Comparison of ENCODE assay signal across 17 cellular contexts in genomic region chr5:137466888-137467287, GRCh38. TPM values are rescaled to one million over a fixed set of nuclear protein-coding genes. Genes with fewer than 3 reads are reported as not detected.
DNase-seq lines count a peak whose midpoint lies in the region; ATAC-seq and TF ChIP-seq lines count a peak whose summit lies in the region.
"Had no signal": no experiment of that assay in that cellular context is flagged by ENCODE, and none has a peak within 500 bp of the region (broad histone marks: within the 10 kb centered on the region; RNA-seq: fewer than 3 reads in every experiment).

No MANE protein-coding gene starts in this region.

- no peaks in the 10 kb centered on the region for H3K36me3 Mint-ChIP-seq in CD4-positive, alpha-beta memory T cell

- H3K27me3 ChIP-seq in ascending aorta (no peaks in the 10 kb centered on the region), gastroesophageal sphincter (peaks cover 9% of the 10 kb centered on the region), Karpas-422 (ENCODE audit: low read length) (no peaks in the 10 kb centered on the region)
- H3K27me3 ChIP-seq in CD4-positive, alpha-beta memory T cell (ENCODE audit: insufficient read depth, low read length) = no peaks in the 10 kb centered on the region
- H3K27me3 ChIP-seq: BLaER1 had no signal

- no peak overlapping the region for H3K4me3 Mint-ChIP-seq in CD4-positive, alpha-beta memory T cell

- no peak overlapping the region for H3K9ac ChIP-seq in Karpas-422 (ENCODE audit: low read length)
- H3K9ac ChIP-seq: BLaER1 had no signal

- no peak overlapping the region for H3K27ac Mint-ChIP-seq in CD4-positive, alpha-beta memory T cell

- peak; percentile 62 for ATAC-seq in gastroesophageal sphincter

- CTCF ChIA-PET in CD4-positive, alpha-beta memory T cell (lab: Charles Lee; ENCODE audit: partially characterized antibody) = interaction anchor here (0.9 kb wide), 1 partner anchor 147 kb away, joined by 3 read pairs; no protein-coding TSS in a partner anchor

- in situ Hi-C loops in G401 (cut with HindIII; ENCODE audit: low sequenced_read_pairs) = no loop called here

- H3K27ac ChIP-seq in ascending aorta (peak overlapping the region; percentile 25 to 44), gastroesophageal sphincter (no peak overlapping the region), substantia nigra (ENCODE audit: low read depth, low read length, poor library complexity, severe bottlenecking) (peak overlapping the region; percentile 99), Karpas-422 (ENCODE audit: low read length) (no peak overlapping the region)
- no peak overlapping the region for H3K27ac ChIP-seq in CD4-positive, alpha-beta memory T cell (ENCODE audit: low read depth, low read length)
- H3K27ac ChIP-seq: BLaER1 had no signal

- TF ChIP-seq EP300 in gastroesophageal sphincter (IDR thresholded peaks at IDR 0.05) = no peak

- POLR2A ChIA-PET in CD4-positive, alpha-beta memory T cell (lab: Charles Lee; ENCODE audit: partially characterized antibody) = no interaction called here

- no peak for TF ChIP-seq CTCF in ascending aorta (IDR thresholded peaks at IDR 0.05)
- no peak for TF ChIP-seq CTCF in gastroesophageal sphincter (IDR thresholded peaks at IDR 0.05)

- TF ChIP-seq POLR2A in gastroesophageal sphincter (IDR thresholded peaks at IDR 0.05) = no peak

- 42 to 50% methylated on average over 1 to 2 of the region's 3 CpGs for WGBS in gastroesophageal sphincter (ENCODE audit: low coverage in 1 of 2), 2 donors

- H3K9me3 ChIP-seq in ascending aorta (no peaks in the 10 kb centered on the region), gastroesophageal sphincter (no peaks in the 10 kb centered on the region), Karpas-422 (ENCODE audit: low read length) (no peaks in the 10 kb centered on the region)
- no peaks in the 10 kb centered on the region for H3K9me3 ChIP-seq in CD4-positive, alpha-beta memory T cell (ENCODE audit: control insufficient read depth in 1 of 2, low read length in 2 of 2)
- H3K9me3 ChIP-seq: BLaER1 had no signal

- H3K4me1 Mint-ChIP-seq in CD4-positive, alpha-beta memory T cell = no peaks in the 10 kb centered on the region

- H4K20me1 ChIP-seq in Karpas-422 (ENCODE audit: insufficient read depth, low read depth, low read length) = no peaks in the 10 kb centered on the region
- H4K20me1 ChIP-seq: BLaER1 had no signal

- H3K4me3 ChIP-seq in ascending aorta = no peak overlapping the region
- no peak overlapping the region for H3K4me3 ChIP-seq in gastroesophageal sphincter
- H3K4me3 ChIP-seq in Karpas-422 (ENCODE audit: low read length) = no peak overlapping the region
- H3K4me3 ChIP-seq in CD4-positive, alpha-beta memory T cell (ENCODE audit: low read length in 2 of 2) = no peak overlapping the region
- H3K4me3 ChIP-seq: BLaER1 had no signal

- peaks cover 4 to 6% of the 10 kb centered on the region in 2 donors for H3K27me3 Mint-ChIP-seq in CD4-positive, alpha-beta memory T cell

- DNase-seq in G401 (ENCODE audit: low spot score) (peak; percentile 76), ascending aorta (ENCODE audit: low spot score in 2 of 2) (peak; percentile 54 to 80), substantia nigra (lab: John Stamatoyannopoulos, UW) (peak in 33 of 49 donors; percentile 17 to 77 (median 50)), Karpas-422 (no peak), SKM-1 (lab: John Stamatoyannopoulos, UW; ENCODE audit: unreplicated experiment) (no peak)
- DNase-seq in CD4-positive, alpha-beta memory T cell = no peak
- DNase-seq: activated CD4-positive, CD25-positive, alpha-beta regulatory T cell treated with anti-CD3 and anti-CD28 coated beads, Interleukin-2, amount 50 U/mL, for 72 hours; activated naive CD4-positive, alpha-beta T cell treated with anti-CD3 and anti-CD28 coated beads, Interleukin-2, amount 50 U/mL, for 16 hours; DMS 273 treated with DMSO at 0.1 percent for 48 hours; KBM-7; kidney glomerular epithelial cell; NCI-H1417; NK-92 treated with Interleukin-12 subunit alpha and Interleukin-12 subunit beta, amount 100 ng/mL, for 24 hours; stimulated activated naive CD4-positive, alpha-beta T cell treated with Interleukin-2 at 50 U/mL for 16 hours; T-helper 2 cell had no signal

- no peaks in the 10 kb centered on the region for H3K79me2 ChIP-seq in Karpas-422 (ENCODE audit: low read length)

- no peak overlapping the region for H3K4me2 ChIP-seq in Karpas-422 (ENCODE audit: low read depth, low read length, poor library complexity, severe bottlenecking)
- H3K4me2 ChIP-seq: BLaER1 had no signal

- no peaks in the 10 kb centered on the region for H3K36me3 ChIP-seq in ascending aorta
- H3K36me3 ChIP-seq in gastroesophageal sphincter = no peaks in the 10 kb centered on the region
- no peaks in the 10 kb centered on the region for H3K36me3 ChIP-seq in Karpas-422 (ENCODE audit: insufficient read depth, low read length)
- no peaks in the 10 kb centered on the region for H3K36me3 ChIP-seq in CD4-positive, alpha-beta memory T cell (ENCODE audit: insufficient read depth, low read length)
- H3K36me3 ChIP-seq: BLaER1 had no signal

- no peaks in the 10 kb centered on the region for H3K9me2 ChIP-seq in Karpas-422 (replicated peaks; ENCODE audit: insufficient read depth, low read length)

- peaks cover 0 to 3% (median 0%) of the 10 kb centered on the region in 8 donors for H3K9me3 Mint-ChIP-seq in CD4-positive, alpha-beta memory T cell

- H3K4me1 ChIP-seq in ascending aorta = no peaks in the 10 kb centered on the region
- no peaks in the 10 kb centered on the region for H3K4me1 ChIP-seq in gastroesophageal sphincter
- no peaks in the 10 kb centered on the region for H3K4me1 ChIP-seq in Karpas-422 (ENCODE audit: low read length)
- no peaks in the 10 kb centered on the region for H3K4me1 ChIP-seq in CD4-positive, alpha-beta memory T cell (ENCODE audit: insufficient read depth, low read length)

- no peak overlapping the region for H2AFZ ChIP-seq in Karpas-422 (ENCODE audit: low read length)

- intact Hi-C loops in ascending aorta (cut with DNase I) = loop anchor here (2.0 kb wide), 1 partner anchor 32 kb away; the partner anchor contains the start of gene SPOCK1
- intact Hi-C loops in CD4-positive, alpha-beta memory T cell (cut with micrococcal nuclease) = no loop called here

RNA-seq across cellular contexts. Expression of gene SPOCK1, which starts 32.2 kb away (rescaled TPM):
- not detected in 2 replicates for total RNA-seq in G401 (2014; rRNA removed; shearing (Covaris generic))
- total RNA-seq in ascending aorta (81.2 TPM), gastroesophageal sphincter (10 to 100 TPM; 46.5 to 52.7 (median 51.4) TPM)
- 0.54 and 1.0 TPM in 2 replicates for total RNA-seq in Karpas-422 (2014; rRNA removed; shearing (Covaris generic); ENCODE audit: low replicate concordance)
- not detected for total RNA-seq in CD4-positive, alpha-beta memory T cell
- polyA plus RNA-seq in CD4-positive, alpha-beta memory T cell = not detected

Comparison
In these comparisons a context has a peak if more than half of its experiments do, and no peak if none do; other contexts are left out.
1. DNase-seq: peak in G401 (single experiment), ascending aorta (2 of 2) and substantia nigra (33 of 49); none in Karpas-422 (single experiment), CD4-positive, alpha-beta memory T cell (0 of 5) and SKM-1 (single experiment).
2. H3K27ac ChIP-seq: peak in ascending aorta (2 of 2) and substantia nigra (single experiment); none in gastroesophageal sphincter (0 of 4), Karpas-422 (single experiment) and CD4-positive, alpha-beta memory T cell (single experiment).
3. RNA of gene SPOCK1, which starts 32.2 kb away (total RNA-seq): 81.2 TPM in ascending aorta (single experiment) and 46.5 to 52.7 TPM in gastroesophageal sphincter; 0.54 to 1.0 TPM in Karpas-422, not detected in CD4-positive, alpha-beta memory T cell and not detected in G401; every median in the first group is over 10 times any median in the second.